ENCODE assay signal across 9 cellular contexts in the genomic region with DNA sequence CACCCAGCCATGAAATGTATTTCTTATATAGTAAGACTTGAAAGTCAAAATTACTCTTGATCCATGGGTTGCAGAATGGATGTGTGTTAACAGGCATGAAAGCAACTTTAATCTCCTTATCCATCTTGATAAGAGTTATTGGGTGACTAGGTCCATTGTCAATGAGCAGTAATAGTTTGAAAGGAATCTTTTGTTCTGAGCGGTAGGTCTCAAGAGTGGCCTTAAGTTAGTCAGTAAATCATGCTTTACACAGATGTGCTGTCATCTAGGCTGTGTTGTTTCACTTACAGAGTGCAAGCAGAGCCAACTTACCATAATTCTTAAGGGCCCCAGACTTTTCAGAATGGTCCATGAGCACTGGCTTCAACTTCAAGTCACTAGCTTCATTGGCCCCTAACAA. TPM values are rescaled to one million over a fixed set of nuclear protein-coding genes. Genes with fewer than 3 reads are reported as not detected.
"Had no signal": no experiment of that assay in that cellular context is flagged by ENCODE, and none has a peak within 500 bp of the region (broad histone marks: within the 10 kb centered on the region; RNA-seq: fewer than 3 reads in every experiment).

No MANE protein-coding gene starts in this region.

- H3K9me3 ChIP-seq: HAP-1 had no signal

- DNase-seq: GM23248, GOT3, H7, HFFc6 had no signal

- H3K36me3 ChIP-seq: HAP-1 had no signal

- H3K27ac ChIP-seq: GM23248, HL-60 had no signal

- H3K4me3 ChIP-seq: GM23248, HAP-1 had no signal

- ATAC-seq: HCT116, HepG2 had no signal

- FAIRE-seq: HepG2 had no signal

RNA-seq across cellular contexts. Expression of gene KIAA1549, which starts 51.2 kb away (rescaled TPM):
- polyA plus RNA-seq: IgD-negative memory B cell had no signal
